In the genomic region with DNA sequence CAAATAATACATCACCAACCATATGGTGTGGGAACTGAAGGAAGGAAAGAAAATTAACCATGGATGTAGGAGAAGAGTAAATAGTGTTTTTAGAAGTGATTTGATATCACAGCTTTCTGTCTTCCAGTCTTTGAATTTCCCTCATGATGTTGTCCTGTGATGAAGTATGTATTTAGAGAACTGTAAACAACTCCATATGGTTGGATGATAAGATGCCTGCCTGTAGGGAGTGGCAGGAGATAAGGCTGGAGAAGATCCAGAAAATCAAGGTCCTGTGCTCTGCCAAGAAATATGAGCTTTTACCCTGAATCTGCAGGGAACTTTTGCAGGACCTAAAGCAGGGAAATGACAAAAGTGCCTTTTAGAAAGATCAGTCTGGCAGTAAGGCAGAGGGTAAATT, we compare ENCODE assay signal across 18 cellular contexts. TPM values are rescaled to one million over a fixed set of nuclear protein-coding genes. Genes with fewer than 3 reads are reported as not detected.
DNase-seq lines count a peak whose midpoint lies in the region; ATAC-seq and TF ChIP-seq lines count a peak whose summit lies in the region.
"Had no signal": no experiment of that assay in that cellular context is flagged by ENCODE, and none has a peak within 500 bp of the region (broad histone marks: within the 10 kb centered on the region; RNA-seq: fewer than 3 reads in every experiment).

No MANE protein-coding gene starts in this region.

- H3K27ac Mint-ChIP-seq in naive thymus-derived CD4-positive, alpha-beta T cell: peak overlapping the region in 6 of 9 donors; percentile 7 to 66 (median 37)
- H3K27ac Mint-ChIP-seq: activated CD4-positive, alpha-beta T cell treated with anti-CD3 and anti-CD28 coated beads, Interleukin-2, amount 10 ng/mL, durations not matched to agents 7 days and 5 days; GM23338; T-helper 2 cell treated with Interferon-gamma antibody and Interleukin-4, amounts not matched to agents 5 μg/mL and 100 μg/mL, for 36 hours had no signal

- TF ChIP-seq POLR2A in gastroesophageal sphincter (IDR thresholded peaks at IDR 0.05): no peak

- no peaks in the 10 kb centered on the region for H3K27me3 Mint-ChIP-seq in naive thymus-derived CD4-positive, alpha-beta T cell
- H3K27me3 Mint-ChIP-seq: activated CD4-positive, alpha-beta T cell treated with anti-CD3 and anti-CD28 coated beads, Interleukin-2, amount 10 ng/mL, durations not matched to agents 7 days and 5 days; activated T-cell treated with anti-CD3 and anti-CD28 coated beads, Interleukin-2, amount 50 U/mL, for 24 hours had no signal

- H3K4me1 Mint-ChIP-seq in naive thymus-derived CD4-positive, alpha-beta T cell: peaks cover 8 to 51% (median 33%) of the 10 kb centered on the region in 7 donors
- H3K4me1 Mint-ChIP-seq: GM23338 had no signal

- CTCF ChIA-PET in naive thymus-derived CD4-positive, alpha-beta T cell (lab: Charles Lee): no interaction called here

- H3K4me3 ChIP-seq in naive thymus-derived CD4-positive, alpha-beta T cell (ENCODE audit: low read length): no peak overlapping the region
- H3K4me3 ChIP-seq in gastroesophageal sphincter: no peak overlapping the region
- H3K4me3 ChIP-seq: GM23338, MG63, ovary, skin epidermis had no signal

- H3K4me1 ChIP-seq in naive thymus-derived CD4-positive, alpha-beta T cell (ENCODE audit: control insufficient read depth in 2 of 2, insufficient read depth in 2 of 2, low read length in 2 of 2): no peaks in the 10 kb centered on the region
- H3K4me1 ChIP-seq in gastroesophageal sphincter: no peaks in the 10 kb centered on the region

- no peak for TF ChIP-seq CTCF in gastroesophageal sphincter (IDR thresholded peaks at IDR 0.05)

- no peaks in the 10 kb centered on the region for H3K9me3 ChIP-seq in naive thymus-derived CD4-positive, alpha-beta T cell (ENCODE audit: control insufficient read depth in 2 of 3, low read length in 3 of 3)
- H3K9me3 ChIP-seq in gastroesophageal sphincter: no peaks in the 10 kb centered on the region
- H3K9me3 ChIP-seq: MG63, ovary had no signal

- H3K36me3 Mint-ChIP-seq in naive thymus-derived CD4-positive, alpha-beta T cell: peaks cover 8 to 31% (median 17%) of the 10 kb centered on the region in 5 donors

- no peak for ATAC-seq in naive thymus-derived CD4-positive, alpha-beta T cell
- ATAC-seq in gastroesophageal sphincter: no peak
- ATAC-seq: GM23338 had no signal

- H3K27me3 ChIP-seq in naive thymus-derived CD4-positive, alpha-beta T cell (ENCODE audit: control insufficient read depth in 2 of 2, insufficient read depth in 2 of 2, low read length in 2 of 2): no peaks in the 10 kb centered on the region
- no peaks in the 10 kb centered on the region for H3K27me3 ChIP-seq in gastroesophageal sphincter
- H3K27me3 ChIP-seq: MG63, ovary had no signal

- no peaks in the 10 kb centered on the region for H3K9me3 Mint-ChIP-seq in naive thymus-derived CD4-positive, alpha-beta T cell
- H3K9me3 Mint-ChIP-seq: activated CD4-positive, alpha-beta T cell treated with anti-CD3 and anti-CD28 coated beads, Interleukin-2, amount 10 ng/mL, durations not matched to agents 7 days and 5 days; activated T-cell treated with anti-CD3 and anti-CD28 coated beads, Interleukin-2, amount 50 U/mL, for 24 hours; GM23338; T-helper 2 cell treated with Interferon-gamma antibody and Interleukin-4, amounts not matched to agents 5 μg/mL and 100 μg/mL, for 36 hours had no signal

- peaks cover 0 to 19% (median 7%) of the 10 kb centered on the region in 3 experiments for H3K36me3 ChIP-seq in naive thymus-derived CD4-positive, alpha-beta T cell (ENCODE audit: control insufficient read depth in 2 of 3, insufficient read depth in 3 of 3, low read length in 3 of 3)
- peaks cover 0 to 49% of the 10 kb centered on the region in 2 donors for H3K36me3 ChIP-seq in gastroesophageal sphincter
- H3K36me3 ChIP-seq: ovary had no signal

- intact Hi-C loops in naive thymus-derived CD4-positive, alpha-beta T cell (cut with micrococcal nuclease): loop anchor here in 1 of 2 donors (2.0 kb wide), 1 partner anchor 15 kb away; no protein-coding TSS in a partner anchor

- no peak overlapping the region for H3K4me3 Mint-ChIP-seq in naive thymus-derived CD4-positive, alpha-beta T cell
- H3K4me3 Mint-ChIP-seq: activated CD4-positive, alpha-beta T cell treated with anti-CD3 and anti-CD28 coated beads, Interleukin-2, amount 10 ng/mL, durations not matched to agents 7 days and 5 days; activated T-cell treated with anti-CD3 and anti-CD28 coated beads, Interleukin-2, amount 50 U/mL, for 24 hours; GM23338; T-helper 2 cell treated with Interferon-gamma antibody and Interleukin-4, amounts not matched to agents 5 μg/mL and 100 μg/mL, for 36 hours had no signal

- DNase-seq in DMS53 (lab: John Stamatoyannopoulos, UW) (peak; percentile 19), DMS53 treated with DMSO at 0.1 percent for 48 hours (lab: John Stamatoyannopoulos, UW; ENCODE audit: unreplicated experiment) (no peak), NCI-H446 (lab: John Stamatoyannopoulos, UW) (peak; percentile 6 to 37), cerebellum (ENCODE audit: low spot score) (peak; percentile 63), activated gamma-delta T cell treated with Interleukin-2 at 50 U/mL for 16 hours (no peak), SW 1271 (lab: John Stamatoyannopoulos, UW) (no peak)
- no peak for DNase-seq in naive thymus-derived CD4-positive, alpha-beta T cell
- DNase-seq: activated CD4-positive, alpha-beta T cell treated with anti-CD3 and anti-CD28 coated beads, Interleukin-2, amount 10 ng/mL, durations not matched to agents 7 days and 5 days; activated T-cell treated with anti-CD3 and anti-CD28 coated beads, Interleukin-2, amount 50 U/mL, for 24 hours; EL; MG63; ovary; Right ventricle myocardium superior had no signal

- H3K27ac ChIP-seq in naive thymus-derived CD4-positive, alpha-beta T cell (ENCODE audit: low read depth, low read length): no peak overlapping the region
- H3K27ac ChIP-seq in gastroesophageal sphincter: no peak overlapping the region
- H3K27ac ChIP-seq: 22Rv1, ovary, skin epidermis had no signal

- POLR2A ChIA-PET in naive thymus-derived CD4-positive, alpha-beta T cell (lab: Charles Lee): interaction anchor here (1.4 to 1.5 kb wide), 2 partner anchors 22 to 26 kb away, joined by 3 to 4 read pairs; no protein-coding TSS in a partner anchor

- TF ChIP-seq EP300 in gastroesophageal sphincter (IDR thresholded peaks at IDR 0.05): no peak

RNA-seq across cellular contexts. Expression of a gene that starts 21.8 kb away (rescaled TPM):
- total RNA-seq in cerebellum (54.1 TPM), gastroesophageal sphincter (10 to 100 TPM; 23.1 to 30.4 (median 28.4) TPM)
- 10 to 100 TPM; 39.1 to 57.5 (median 40.2) TPM for total RNA-seq in naive thymus-derived CD4-positive, alpha-beta T cell
- polyA plus RNA-seq in naive thymus-derived CD4-positive, alpha-beta T cell: 10 to 100 TPM; 23.0 to 26.3 TPM

RNA-seq across cellular contexts. Expression of a gene that starts 21.9 kb away (rescaled TPM):
- 43.4 TPM for total RNA-seq in cerebellum
- total RNA-seq in naive thymus-derived CD4-positive, alpha-beta T cell: 10 to 100 TPM; 26.9 to 51.6 (median 43.5) TPM
- polyA plus RNA-seq in naive thymus-derived CD4-positive, alpha-beta T cell: 10 to 100 TPM; 76.4 to 87.5 TPM
- total RNA-seq in gastroesophageal sphincter: 10 to 100 TPM; 33.5 to 58.9 (median 37.4) TPM

RNA-seq across cellular contexts. Expression of a gene that starts 38.6 kb away (rescaled TPM):
- total RNA-seq in cerebellum (2.4 TPM), gastroesophageal sphincter (10 to 100 TPM in 1 of 4 donors, 1 to 10 TPM in 3; 1.4 to 16.6 (median 6.4) TPM)
- 100 to 1,000 TPM; 122 to 328 (median 288) TPM for total RNA-seq in naive thymus-derived CD4-positive, alpha-beta T cell
- polyA plus RNA-seq in naive thymus-derived CD4-positive, alpha-beta T cell: 100 to 1,000 TPM; 192 to 421 TPM

Comparison
In these comparisons a context has a peak if more than half of its experiments do, and no peak if none do; other contexts are left out.
1. DNase-seq: peak in DMS53 (single experiment), NCI-H446 (2 of 2) and cerebellum (single experiment); none in DMS53 treated with DMSO at 0.1 percent for 48 hours (single experiment), naive thymus-derived CD4-positive, alpha-beta T cell (0 of 9), activated gamma-delta T cell treated with Interleukin-2 at 50 U/mL for 16 hours (single experiment) and SW 1271 (0 of 2).
2. RNA of a gene that starts 38.6 kb away (total RNA-seq): 122 to 328 TPM in naive thymus-derived CD4-positive, alpha-beta T cell; 1.4 to 16.6 TPM in gastroesophageal sphincter and 2.4 TPM in cerebellum (single experiment); every median in the first group is over 4 times any median in the second.